ENCODE assay signal across 2 cellular contexts in genomic region chr7:158648168-158648567, GRCh38.
TF ChIP-seq lines count a peak whose summit lies in the region.

No MANE protein-coding gene starts in this region.

TF ChIP-seq in endothelial cell of umbilical vein, 7 proteins besides CTCF, POLR2A, EP300 and RAD21 (continued from another document):
- TF ChIP-seq MAX (IDR thresholded peaks at IDR 0.05; ENCODE audit: insufficient read depth, insufficient read length) (no peak), POLR2AphosphoS5 (IDR thresholded peaks at IDR 0.05; ENCODE audit: insufficient read depth, low read depth, low read length) (no peak)

TF ChIP-seq in GM12891, 5 proteins besides CTCF, POLR2A, EP300 and RAD21 (continued from another document):
- TF ChIP-seq POLR2AphosphoS5 (IDR thresholded peaks at IDR 0.05; ENCODE audit: low read depth, low read length) = no peak
- TF ChIP-seq PAX5 (IDR thresholded peaks at IDR 0.05; ENCODE audit: insufficient read depth, low read length, severe bottlenecking) = no peak
- no peak for TF ChIP-seq SPI1 (IDR thresholded peaks at IDR 0.05; ENCODE audit: low read depth, low read length)
